19 cellular contexts compared by ENCODE assay signal in the genomic region with DNA sequence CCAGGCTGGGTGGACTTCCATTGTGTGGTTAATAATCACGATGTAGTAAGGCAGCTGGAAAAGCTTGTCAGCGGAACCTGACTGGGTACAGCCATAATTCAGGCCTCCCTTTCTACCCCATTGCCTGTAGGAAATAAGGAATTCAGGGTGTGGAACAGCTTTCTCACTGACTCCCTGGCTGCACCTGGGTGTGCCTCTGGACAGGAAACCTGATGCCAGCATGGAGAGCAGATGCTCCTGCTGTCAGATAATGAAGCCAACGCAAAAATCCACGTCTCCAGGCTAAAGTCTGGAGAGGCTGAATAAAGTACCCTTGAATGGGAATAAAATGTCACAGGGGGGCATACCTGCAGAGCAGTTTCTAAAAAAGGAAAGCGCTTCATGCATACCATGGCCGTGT. TPM values are rescaled to one million over a fixed set of nuclear protein-coding genes. Genes with fewer than 3 reads are reported as not detected.
A peak's percentile ranks its signal among the peaks of the same experiment; 100 is the strongest.
DNase-seq lines count a peak whose midpoint lies in the region; ATAC-seq and TF ChIP-seq lines count a peak whose summit lies in the region.
"Had no signal": no experiment of that assay in that cellular context is flagged by ENCODE, and none has a peak within 500 bp of the region (broad histone marks: within the 10 kb centered on the region; RNA-seq: fewer than 3 reads in every experiment).

No MANE protein-coding gene starts in this region.

- H3K36me3 ChIP-seq in HUES48 (ENCODE audit: control insufficient read depth, insufficient read depth, low read length) (no peaks in the 10 kb centered on the region), SJCRH30 (no peaks in the 10 kb centered on the region), MG63 (no peaks in the 10 kb centered on the region)
- H3K36me3 ChIP-seq: ascending aorta, esophagus squamous epithelium, left ventricle myocardium inferior, right atrium auricular region, SJSA1, thyroid gland had no signal

- no peak for ATAC-seq in CD4-positive, alpha-beta T cell (ENCODE audit: poor library complexity)
- no peak for ATAC-seq in GM18511 (IDR thresholded peaks at IDR 0.05; ENCODE audit: unreplicated experiment)
- ATAC-seq: GM12878, natural killer cell had no signal

- peaks cover 33% of the 10 kb centered on the region for H3K4me1 ChIP-seq in HUES48 (ENCODE audit: control insufficient read depth, insufficient read depth, low read length)
- H3K4me1 ChIP-seq in SJCRH30, result peaks cover 15% of the 10 kb centered on the region
- H3K4me1 ChIP-seq: esophagus squamous epithelium, left ventricle myocardium inferior, right atrium auricular region had no signal

- peak overlapping the region; percentile 40 to 76 (median 62) for H3K27ac Mint-ChIP-seq in nephron
- H3K27ac Mint-ChIP-seq in CD4-positive, alpha-beta T cell, result no peak overlapping the region
- H3K27ac Mint-ChIP-seq: activated CD4-positive, alpha-beta memory T cell treated with anti-CD3 and anti-CD28 coated beads, Interleukin-2, amount 10 ng/mL, durations not matched to agents 7 days and 5 days; natural killer cell had no signal

- no peak overlapping the region for H3K4me3 ChIP-seq in HUES48 (ENCODE audit: low read depth, low read length)
- no peak overlapping the region for H3K4me3 ChIP-seq in SJCRH30
- H3K4me3 ChIP-seq in MG63, result no peak overlapping the region
- H3K4me3 ChIP-seq: ascending aorta, esophagus squamous epithelium, GM12878, hepatocyte, left ventricle myocardium inferior, right atrium auricular region, SJSA1, thyroid gland had no signal

- no peak overlapping the region for H3K9ac ChIP-seq in HUES48 (ENCODE audit: low read depth, low read length)

- H3K36me3 Mint-ChIP-seq in nephron (ENCODE audit: low read depth), result no peaks in the 10 kb centered on the region
- no peaks in the 10 kb centered on the region for H3K36me3 Mint-ChIP-seq in CD4-positive, alpha-beta T cell (ENCODE audit: low read depth)
- H3K36me3 Mint-ChIP-seq: natural killer cell had no signal

- H3K4me1 Mint-ChIP-seq in nephron, result peaks cover 53% of the 10 kb centered on the region
- H3K4me1 Mint-ChIP-seq in CD4-positive, alpha-beta T cell (ENCODE audit: low read depth), result no peaks in the 10 kb centered on the region
- H3K4me1 Mint-ChIP-seq: activated CD4-positive, alpha-beta memory T cell treated with anti-CD3 and anti-CD28 coated beads, Interleukin-2, amount 10 ng/mL, durations not matched to agents 7 days and 5 days; natural killer cell had no signal

- POLR2A ChIA-PET in CD4-positive, alpha-beta T cell (lab: Charles Lee), result no interaction called here

- H3K9me3 ChIP-seq in HUES48 (ENCODE audit: control insufficient read depth, insufficient read depth, low read length), result no peaks in the 10 kb centered on the region
- no peaks in the 10 kb centered on the region for H3K9me3 ChIP-seq in SJCRH30 (replicated peaks)
- H3K9me3 ChIP-seq in CD4-positive, alpha-beta T cell (ENCODE audit: control insufficient read depth, low read length), result no peaks in the 10 kb centered on the region
- H3K9me3 ChIP-seq in MG63, result no peaks in the 10 kb centered on the region
- H3K9me3 ChIP-seq: ascending aorta, esophagus squamous epithelium, left ventricle myocardium inferior, right atrium auricular region, SJSA1, thyroid gland had no signal

- H3K9me3 Mint-ChIP-seq in nephron, result peaks cover 5% of the 10 kb centered on the region
- no peaks in the 10 kb centered on the region for H3K9me3 Mint-ChIP-seq in CD4-positive, alpha-beta T cell
- H3K9me3 Mint-ChIP-seq: activated CD4-positive, alpha-beta memory T cell treated with anti-CD3 and anti-CD28 coated beads, Interleukin-2, amount 10 ng/mL, durations not matched to agents 7 days and 5 days; natural killer cell had no signal

- TF ChIP-seq CTCF in nephron (IDR thresholded peaks at IDR 0.05; ENCODE audit: unreplicated experiment in 3 of 3), result no peak
- TF ChIP-seq CTCF in CD4-positive, alpha-beta T cell (IDR thresholded peaks at IDR 0.05), result no peak

- intact Hi-C loops in CD4-positive, alpha-beta T cell (cut with DNase I, micrococcal nuclease), result no loop called here

- DNase-seq in NCI-H2171 treated with DMSO at 0.1 percent for 48 hours (lab: John Stamatoyannopoulos, UW) (peak; percentile 86), SJCRH30 (peak; percentile 27 to 37), MG63 (no peak)
- DNase-seq in CD4-positive, alpha-beta T cell, result no peak
- DNase-seq: activated CD4-positive, alpha-beta memory T cell treated with anti-CD3 and anti-CD28 coated beads, Interleukin-2, amount 10 ng/mL, durations not matched to agents 7 days and 5 days; activated effector memory CD4-positive, alpha-beta T cell treated with anti-CD3 and anti-CD28 coated beads, Interleukin-2, amount 50 U/mL, for 16 hours; esophagus squamous epithelium; left ventricle myocardium inferior; natural killer cell; stimulated activated CD4-positive, alpha-beta T cell treated with anti-CD3 and anti-CD28 coated beads, Interleukin-4, amount 100 ng/mL, for 1 hour; thyroid gland had no signal

- H3K27ac ChIP-seq in HUES48 (ENCODE audit: low read depth, low read length) (peak overlapping the region; percentile 1), SJCRH30 (no peak overlapping the region)
- H3K27ac ChIP-seq in CD4-positive, alpha-beta T cell (ENCODE audit: low read depth, low read length), result no peak overlapping the region
- H3K27ac ChIP-seq: ascending aorta, esophagus squamous epithelium, hepatocyte, left ventricle myocardium inferior, right atrium auricular region, SJSA1, thyroid gland had no signal

- peaks cover 3% of the 10 kb centered on the region for H3K27me3 Mint-ChIP-seq in nephron (ENCODE audit: low read depth)
- H3K27me3 Mint-ChIP-seq in CD4-positive, alpha-beta T cell, result peaks cover 30% of the 10 kb centered on the region

- CTCF ChIA-PET in CD4-positive, alpha-beta T cell (lab: Charles Lee), result no interaction called here

- H3K4me3 Mint-ChIP-seq in nephron, result no peak overlapping the region
- no peak overlapping the region for H3K4me3 Mint-ChIP-seq in CD4-positive, alpha-beta T cell
- H3K4me3 Mint-ChIP-seq: activated CD4-positive, alpha-beta memory T cell treated with anti-CD3 and anti-CD28 coated beads, Interleukin-2, amount 10 ng/mL, durations not matched to agents 7 days and 5 days; natural killer cell had no signal

- H3K27me3 ChIP-seq in HUES48 (ENCODE audit: control insufficient read depth, insufficient read depth, low read length), result 0 out of 2 replicates have a peak, but pooled peaks cover 6% of the 10 kb centered on the region
- no peaks in the 10 kb centered on the region for H3K27me3 ChIP-seq in SJCRH30
- no peaks in the 10 kb centered on the region for H3K27me3 ChIP-seq in CD4-positive, alpha-beta T cell (ENCODE audit: control insufficient read depth, insufficient read depth, low read length)
- H3K27me3 ChIP-seq in MG63, result no peaks in the 10 kb centered on the region
- H3K27me3 ChIP-seq: ascending aorta, esophagus squamous epithelium, hepatocyte, right atrium auricular region, SJSA1, thyroid gland had no signal

RNA-seq across cellular contexts. Expression of gene LYPD6B, which starts 44.3 kb away (rescaled TPM):
- total RNA-seq in SJCRH30 (2014; rRNA removed; shearing (Covaris generic)), result not detected in 2 replicates
- total RNA-seq in CD4-positive, alpha-beta T cell, result not detected
- 1.6 TPM in 1 of 2 replicates, not detected in the other for total RNA-seq in MG63 (2014; rRNA removed; shearing (Covaris generic); ENCODE audit: low replicate concordance)
- total RNA-seq: ascending aorta, left ventricle myocardium inferior, natural killer cell had no signal

Comparison
In these comparisons a context has a peak if more than half of its experiments do, and no peak if none do; other contexts are left out.
1. DNase-seq: peak in NCI-H2171 treated with DMSO at 0.1 percent for 48 hours (single experiment) and SJCRH30 (2 of 2); none in CD4-positive, alpha-beta T cell (0 of 10) and MG63 (single experiment).